8 cellular contexts compared by ENCODE assay signal in genomic region chr5:107570805-107571531, GRCh38.
DNase-seq lines count a peak whose midpoint lies in the region; ATAC-seq and TF ChIP-seq lines count a peak whose summit lies in the region.

No MANE protein-coding gene starts in this region.

- H3K79me2 ChIP-seq in Karpas-422 (ENCODE audit: low read length), result no peaks in the 10 kb centered on the region

- peaks cover 45% of the 10 kb centered on the region for H3K4me1 ChIP-seq in Panc1 (ENCODE audit: control insufficient read depth, insufficient read depth, low read length)
- H3K4me1 ChIP-seq in colonic mucosa, result peaks cover 4% of the 10 kb centered on the region
- H3K4me1 ChIP-seq in mucosa of rectum (ENCODE audit: control insufficient read depth in 2 of 2, insufficient read depth in 2 of 2, low read length in 2 of 2), result peaks cover 5 to 10% of the 10 kb centered on the region in 2 donors
- peaks cover 5% of the 10 kb centered on the region; the same call in 1 of the 2 replicates for H3K4me1 ChIP-seq in Karpas-422 (ENCODE audit: low read length)

- no peaks in the 10 kb centered on the region for H4K20me1 ChIP-seq in Karpas-422 (ENCODE audit: insufficient read depth, low read depth, low read length)

- TF ChIP-seq CTCF in C4-2B (conservative IDR thresholded peaks at IDR 0.05) (no peak), Panc1 (IDR thresholded peaks at IDR 0.05) (no peak), colonic mucosa (IDR thresholded peaks at IDR 0.05) (no peak)

- no peak overlapping the region for H3K4me2 ChIP-seq in Karpas-422 (ENCODE audit: low read depth, low read length, poor library complexity, severe bottlenecking)

- H3K4me3 ChIP-seq in Panc1 (ENCODE audit: low read depth in 2 of 2, low read length in 2 of 2) (peak overlapping the region; percentile 49 to 74), colonic mucosa (peak overlapping the region; percentile 44), mucosa of rectum (ENCODE audit: low read length in 2 of 2) (peak overlapping the region; percentile 71), Karpas-422 (ENCODE audit: low read length) (no peak overlapping the region)

- intact Hi-C loops in Panc1 (cut with micrococcal nuclease; ENCODE audit: unreplicated experiment), result loop anchor here (5.0 to 10.0 kb wide), 3 partner anchors 101 to 466 kb away; partner anchors contain the start of gene EFNA5
- intact Hi-C loops in colonic mucosa (cut with DNase I), result no loop called here

- peak overlapping the region; percentile 71 for H3K27ac ChIP-seq in C4-2B
- peak overlapping the region; percentile 95 for H3K27ac ChIP-seq in Panc1 (ENCODE audit: low read length)
- peak overlapping the region; percentile 70 for H3K27ac ChIP-seq in colonic mucosa
- H3K27ac ChIP-seq in mucosa of rectum (ENCODE audit: low read depth in 2 of 2, low read length in 2 of 2), result peak overlapping the region; percentile 80 to 83
- no peak overlapping the region for H3K27ac ChIP-seq in Karpas-422 (ENCODE audit: low read length)

- peak overlapping the region; percentile 27 to 62 for H3K9ac ChIP-seq in colonic mucosa (ENCODE audit: low read depth in 2 of 2, low read length in 2 of 2)
- peak overlapping the region; percentile 64 to 79 for H3K9ac ChIP-seq in mucosa of rectum (ENCODE audit: low read depth in 1 of 2, low read length in 2 of 2)
- no peak overlapping the region for H3K9ac ChIP-seq in Karpas-422 (ENCODE audit: low read length)

- CTCF ChIA-PET in Panc1 (lab: Charles Lee), result interaction anchor here (0.7 kb wide), 1 partner anchor 229 kb away, joined by 3 read pairs; no protein-coding TSS in a partner anchor

- H3K27me3 ChIP-seq in Panc1 (ENCODE audit: control insufficient read depth, insufficient read depth, low read length), result no peaks in the 10 kb centered on the region
- H3K27me3 ChIP-seq in colonic mucosa, result no peaks in the 10 kb centered on the region
- no peaks in the 10 kb centered on the region for H3K27me3 ChIP-seq in mucosa of rectum (ENCODE audit: control insufficient read depth in 2 of 2, insufficient read depth in 2 of 2, low read length in 2 of 2)
- no peaks in the 10 kb centered on the region for H3K27me3 ChIP-seq in Karpas-422 (ENCODE audit: low read length)

- no TSS peak for BruUV-seq in Panc1 (replicated peaks; lab: Mats Ljungman, UMichigan)

- H3K36me3 ChIP-seq in Panc1 (ENCODE audit: control insufficient read depth, insufficient read depth, low read length) (no peaks in the 10 kb centered on the region), colonic mucosa (no peaks in the 10 kb centered on the region), mucosa of rectum (ENCODE audit: control insufficient read depth in 2 of 2, insufficient read depth in 2 of 2, low read length in 2 of 2) (no peaks in the 10 kb centered on the region), Karpas-422 (ENCODE audit: insufficient read depth, low read length) (no peaks in the 10 kb centered on the region)

- H3K9me3 ChIP-seq in Panc1 (ENCODE audit: control insufficient read depth, insufficient read depth, low read depth, low read length) (no peaks in the 10 kb centered on the region), colonic mucosa (no peaks in the 10 kb centered on the region), mucosa of rectum (ENCODE audit: control insufficient read depth in 2 of 2, low read length in 2 of 2) (no peaks in the 10 kb centered on the region), Karpas-422 (ENCODE audit: low read length) (no peaks in the 10 kb centered on the region)

- no peak overlapping the region for H2AFZ ChIP-seq in Karpas-422 (ENCODE audit: low read length)

- POLR2A ChIA-PET in Panc1 (lab: Charles Lee), result no interaction called here

- ATAC-seq in GM18873 (IDR thresholded peaks at IDR 0.05; ENCODE audit: low FRiP score, unreplicated experiment), result peak; percentile 91
- peak; percentile 90 for ATAC-seq in HG03060 (IDR thresholded peaks at IDR 0.05; ENCODE audit: low read depth, unreplicated experiment)
- peak; percentile 66 for ATAC-seq in Panc1

- H3K9me2 ChIP-seq in Karpas-422 (replicated peaks; ENCODE audit: insufficient read depth, low read length), result no peaks in the 10 kb centered on the region

- in situ Hi-C loops in Panc1 (cut with HindIII; ENCODE audit: low pct_unique_long_range_greater_than_20kb, low sequenced_read_pairs), result no loop called here

- DNase-seq in Panc1 (ENCODE audit: low read depth, low spot score) (peak; percentile 32), colonic mucosa (peak; percentile 61), Karpas-422 (no peak), superior temporal gyrus (ENCODE audit: extremely low spot score) (no peak)

Comparison
In these comparisons a context has a peak if more than half of its experiments do, and no peak if none do; other contexts are left out.
1. DNase-seq: peak in Panc1 (single experiment) and colonic mucosa (single experiment); none in Karpas-422 (single experiment) and superior temporal gyrus (single experiment).
2. Peak in every context shown above with its lines, with median percentiles within 50 percentile points of each other: ATAC-seq.